22 cellular contexts compared by ENCODE assay signal in genomic region chr1:111776397-111776796, GRCh38. TPM values are rescaled to one million over a fixed set of nuclear protein-coding genes. Genes with fewer than 3 reads are reported as not detected.
"Had no signal": no experiment of that assay in that cellular context is flagged by ENCODE, and none has a peak within 500 bp of the region (broad histone marks: within the 10 kb centered on the region; RNA-seq: fewer than 3 reads in every experiment).

No MANE protein-coding gene starts in this region.

- DNase-seq: activated CD4-positive, alpha-beta T cell treated with anti-CD3 and anti-CD28 coated beads for 1 hour; activated CD4-positive, alpha-beta T cell treated with anti-CD3 and anti-CD28 coated beads, Interleukin-2, amount 50 U/mL, for 1 hour; activated CD8-positive, alpha-beta T cell treated with anti-CD3 and anti-CD28 coated beads, Interleukin-2, amount 10 ng/mL, durations not matched to agents 7 days and 5 days; activated T-cell treated with anti-CD3 and anti-CD28 coated beads, Interleukin-2, amount 50 U/mL, for 1 hour; cortex of kidney; foreskin keratinocyte; kidney; midbrain; right lobe of liver; small intestine; stomach; T-helper 9 cell had no signal

- H3K4me3 ChIP-seq: ascending aorta, breast epithelium, lung, right lobe of liver, stomach, suprapubic skin, tibial nerve had no signal

- H3K4me3 Mint-ChIP-seq: activated CD8-positive, alpha-beta T cell treated with anti-CD3 and anti-CD28 coated beads, Interleukin-2, amount 10 ng/mL, durations not matched to agents 7 days and 5 days; activated T-helper 17 cell treated with anti-CD3 and anti-CD28 coated beads, Interleukin-2, amount 50 U/mL, for 72 hours; stimulated activated memory B cell treated with anti-CD40 and anti-IgM and Interleukin-4, amounts not matched to agents 10 μg/mL and 1 μg/mL and 100 μg/mL, for 72 hours had no signal

- ATAC-seq: activated CD8-positive, alpha-beta T cell treated with anti-CD3 and anti-CD28 coated beads, Interleukin-2, amount 10 ng/mL, durations not matched to agents 7 days and 5 days; activated naive CD4-positive, alpha-beta T cell treated with anti-CD3 and anti-CD28 coated beads, Interleukin-2, amount 50 U/mL, for 72 hours; activated T-helper 17 cell treated with anti-CD3 and anti-CD28 coated beads, Interleukin-2, amount 50 U/mL, for 72 hours; foreskin keratinocyte; stimulated activated memory B cell treated with anti-CD40 and anti-IgM and Interleukin-4, amounts not matched to agents 10 μg/mL and 1 μg/mL and 100 μg/mL, for 72 hours had no signal

- H3K9me3 Mint-ChIP-seq: activated naive CD4-positive, alpha-beta T cell treated with anti-CD3 and anti-CD28 coated beads, Interleukin-2, amount 50 U/mL, for 72 hours; activated T-helper 17 cell treated with anti-CD3 and anti-CD28 coated beads, Interleukin-2, amount 50 U/mL, for 72 hours; nephron; stimulated activated memory B cell treated with anti-CD40 and anti-IgM and Interleukin-4, amounts not matched to agents 10 μg/mL and 1 μg/mL and 100 μg/mL, for 72 hours had no signal

- H3K9me3 ChIP-seq: ascending aorta, breast epithelium, right lobe of liver, stomach, suprapubic skin, tibial nerve had no signal

- H3K27me3 Mint-ChIP-seq: activated T-helper 17 cell treated with anti-CD3 and anti-CD28 coated beads, Interleukin-2, amount 50 U/mL, for 72 hours had no signal

- H3K27ac ChIP-seq: ascending aorta, breast epithelium, foreskin keratinocyte, parathyroid adenoma, right lobe of liver, stomach, suprapubic skin, tibial nerve had no signal

- H3K27me3 ChIP-seq: ascending aorta, breast epithelium, foreskin keratinocyte, right lobe of liver, stomach, suprapubic skin, tibial nerve had no signal

- H3K4me1 Mint-ChIP-seq: activated T-helper 17 cell treated with anti-CD3 and anti-CD28 coated beads, Interleukin-2, amount 50 U/mL, for 72 hours; stimulated activated memory B cell treated with anti-CD40 and anti-IgM and Interleukin-4, amounts not matched to agents 10 μg/mL and 1 μg/mL and 100 μg/mL, for 72 hours had no signal

- H3K36me3 ChIP-seq: breast epithelium, right lobe of liver, suprapubic skin, tibial nerve had no signal

- H3K4me1 ChIP-seq: ascending aorta, breast epithelium, foreskin keratinocyte, parathyroid adenoma, stomach, suprapubic skin, tibial nerve had no signal

- H3K27ac Mint-ChIP-seq: activated CD8-positive, alpha-beta T cell treated with anti-CD3 and anti-CD28 coated beads, Interleukin-2, amount 10 ng/mL, durations not matched to agents 7 days and 5 days; activated T-helper 17 cell treated with anti-CD3 and anti-CD28 coated beads, Interleukin-2, amount 50 U/mL, for 72 hours; nephron; stimulated activated memory B cell treated with anti-CD40 and anti-IgM and Interleukin-4, amounts not matched to agents 10 μg/mL and 1 μg/mL and 100 μg/mL, for 72 hours had no signal

- H3K36me3 Mint-ChIP-seq: activated naive CD4-positive, alpha-beta T cell treated with anti-CD3 and anti-CD28 coated beads, Interleukin-2, amount 50 U/mL, for 72 hours had no signal

RNA-seq across cellular contexts. Expression of gene INKA2, which starts 37.2 kb away (rescaled TPM):
- total RNA-seq: ascending aorta had no signal
